Comparison of ENCODE assay signal across 25 cellular contexts in genomic region chr21:29669416-29669815, GRCh38.
A peak's percentile ranks its signal among the peaks of the same experiment; 100 is the strongest.
DNase-seq lines count a peak whose midpoint lies in the region; ATAC-seq, FAIRE-seq and TF ChIP-seq lines count a peak whose summit lies in the region.
"Had no signal": no experiment of that assay in that cellular context is flagged by ENCODE, and none has a peak within 500 bp of the region (broad histone marks: within the 10 kb centered on the region; RNA-seq: fewer than 3 reads in every experiment).

No MANE protein-coding gene starts in this region.

- H3K27ac ChIP-seq in cingulate gyrus (ENCODE audit: low read depth, low read length): peak overlapping the region; percentile 10
- H3K27ac ChIP-seq: cardiac muscle cell, RWPE1, thyroid gland had no signal

- CTCF ChIA-PET in HEK293T (lab: Yijun Ruan, JAX): no interaction called here

- no peak overlapping the region for H3K4me3 Mint-ChIP-seq in osteocyte (ENCODE audit: unreplicated experiment)
- H3K4me3 Mint-ChIP-seq: activated naive CD4-positive, alpha-beta T cell treated with anti-CD3 and anti-CD28 coated beads, Interleukin-2, amount 50 U/mL, for 24 hours; activated T-cell treated with anti-CD3 and anti-CD28 coated beads, Interleukin-2, amount 50 U/mL, for 4 hours; CD4-positive, alpha-beta T cell; stimulated activated naive B cell treated with anti-CD40 and anti-IgM and Interleukin-4, amounts not matched to agents 10 μg/mL and 1 μg/mL and 100 μg/mL, for 72 hours had no signal

- no peak for DNase-seq in osteocyte (ENCODE audit: extremely low spot score, unreplicated experiment)
- no peak for DNase-seq in activated CD4-positive, CD25-positive, alpha-beta regulatory T cell (lab: John Stamatoyannopoulos, UW)
- no peak for DNase-seq in HEK293T (ENCODE audit: extremely low spot score)
- no peak for DNase-seq in HTR-8/SVneo (ENCODE audit: insufficient read length, low spot score)
- DNase-seq: activated T-cell treated with anti-CD3 and anti-CD28 coated beads, Interleukin-2, amount 50 U/mL, for 4 hours; anterior cingulate cortex; CD4-positive, alpha-beta T cell; dermis blood vessel endothelial cell; glutamatergic neuron; HCEC 1CT; IMR-90; mammary epithelial cell; NCI-H1417 treated with DMSO at 0.1 percent for 48 hours; NCI-H526 treated with DMSO at 0.1 percent for 48 hours; stimulated activated naive B cell treated with anti-CD40 and anti-IgM and Interleukin-4, amounts not matched to agents 10 μg/mL and 1 μg/mL and 100 μg/mL, for 72 hours; T1000; thyroid gland had no signal

- no peaks in the 10 kb centered on the region for H3K36me3 Mint-ChIP-seq in osteocyte (ENCODE audit: unreplicated experiment)
- H3K36me3 Mint-ChIP-seq: activated naive CD4-positive, alpha-beta T cell treated with anti-CD3 and anti-CD28 coated beads, Interleukin-2, amount 50 U/mL, for 24 hours; stimulated activated naive B cell treated with anti-CD40 and anti-IgM and Interleukin-4, amounts not matched to agents 10 μg/mL and 1 μg/mL and 100 μg/mL, for 72 hours had no signal

- no peak overlapping the region for H3K27ac Mint-ChIP-seq in osteocyte (ENCODE audit: unreplicated experiment)
- H3K27ac Mint-ChIP-seq: activated naive CD4-positive, alpha-beta T cell treated with anti-CD3 and anti-CD28 coated beads, Interleukin-2, amount 50 U/mL, for 24 hours; CD4-positive, alpha-beta T cell; stimulated activated naive B cell treated with anti-CD40 and anti-IgM and Interleukin-4, amounts not matched to agents 10 μg/mL and 1 μg/mL and 100 μg/mL, for 72 hours had no signal

- POLR2A ChIA-PET in HEK293T (lab: Yijun Ruan, JAX): no interaction called here

- no peak for FAIRE-seq in HTR-8/SVneo (lab: Jason Lieb, UNC)
- FAIRE-seq: endothelial cell of umbilical vein had no signal

- H3K4me1 Mint-ChIP-seq in osteocyte (ENCODE audit: unreplicated experiment): no peaks in the 10 kb centered on the region
- H3K4me1 Mint-ChIP-seq: activated naive CD4-positive, alpha-beta T cell treated with anti-CD3 and anti-CD28 coated beads, Interleukin-2, amount 50 U/mL, for 24 hours had no signal

- ATAC-seq in GM18520 (IDR thresholded peaks at IDR 0.05; ENCODE audit: unreplicated experiment): peak; percentile 46
- ATAC-seq in GM21390 (IDR thresholded peaks at IDR 0.05; ENCODE audit: unreplicated experiment): peak; percentile 55
- ATAC-seq in HG03520 (IDR thresholded peaks at IDR 0.05; ENCODE audit: unreplicated experiment): peak; percentile 83
- ATAC-seq: activated T-cell treated with anti-CD3 and anti-CD28 coated beads, Interleukin-2, amount 50 U/mL, for 4 hours; stimulated activated naive B cell treated with anti-CD40 and anti-IgM and Interleukin-4, amounts not matched to agents 10 μg/mL and 1 μg/mL and 100 μg/mL, for 72 hours had no signal

- TF ChIP-seq CTCF in osteocyte (IDR thresholded peaks at IDR 0.05): no peak

- H3K27me3 Mint-ChIP-seq in osteocyte (ENCODE audit: unreplicated experiment): no peaks in the 10 kb centered on the region

- no peaks in the 10 kb centered on the region for H3K9me3 Mint-ChIP-seq in osteocyte (ENCODE audit: unreplicated experiment)
- H3K9me3 Mint-ChIP-seq: activated naive CD4-positive, alpha-beta T cell treated with anti-CD3 and anti-CD28 coated beads, Interleukin-2, amount 50 U/mL, for 24 hours; activated T-cell treated with anti-CD3 and anti-CD28 coated beads, Interleukin-2, amount 50 U/mL, for 4 hours; CD4-positive, alpha-beta T cell; stimulated activated naive B cell treated with anti-CD40 and anti-IgM and Interleukin-4, amounts not matched to agents 10 μg/mL and 1 μg/mL and 100 μg/mL, for 72 hours had no signal

TF ChIP-seq in HEK293T, 16 proteins besides CTCF, POLR2A, EP300 and RAD21:
- TF ChIP-seq SP1 (IDR thresholded peaks at IDR 0.05): no peak
- no peak for TF ChIP-seq PKNOX1 (IDR thresholded peaks at IDR 0.05)
- TF ChIP-seq TARDBP (IDR thresholded peaks at IDR 0.05): no peak
- no peak for TF ChIP-seq L3MBTL2 (conservative IDR thresholded peaks at IDR 0.05)
- TF ChIP-seq HDGF (IDR thresholded peaks at IDR 0.05; ENCODE audit: borderline replicate concordance): no peak
- no peak for TF ChIP-seq FOXK2 (IDR thresholded peaks at IDR 0.05)
- no peak for TF ChIP-seq BHLHE40 (IDR thresholded peaks at IDR 0.05; ENCODE audit: borderline replicate concordance)
- TF ChIP-seq SUZ12 (IDR thresholded peaks at IDR 0.05): no peak
- TF ChIP-seq NFRKB (IDR thresholded peaks at IDR 0.05): no peak
- no peak for TF ChIP-seq FOXA1 (IDR thresholded peaks at IDR 0.05)
- no peak for TF ChIP-seq LEF1 (IDR thresholded peaks at IDR 0.05; ENCODE audit: borderline replicate concordance)
- TF ChIP-seq ZNF384 (IDR thresholded peaks at IDR 0.05): no peak
- no peak for TF ChIP-seq CTBP1 (IDR thresholded peaks at IDR 0.05; ENCODE audit: borderline replicate concordance)
- no peak for TF ChIP-seq ARNT (IDR thresholded peaks at IDR 0.05)
- no peak for TF ChIP-seq ELF4 (IDR thresholded peaks at IDR 0.05)
- TF ChIP-seq FOXM1 (IDR thresholded peaks at IDR 0.05; ENCODE audit: borderline replicate concordance): no peak
